In genomic region chr18:8639762-8640161, GRCh38 we compare ENCODE assay signal across 2 cellular contexts.
A peak's percentile ranks its signal among the peaks of the same experiment; 100 is the strongest.
TF ChIP-seq lines count a peak whose summit lies in the region.

No MANE protein-coding gene starts in this region.

TF ChIP-seq in HepG2, 621 proteins besides CTCF, POLR2A, EP300 and RAD21:
- TF ChIP-seq ZNF468 (CRISPR knock-in tag; IDR thresholded peaks at IDR 0.05) (no peak), RBM22 (optimal IDR thresholded peaks at IDR 0.05; ENCODE audit: low read length) (peak; percentile 24)

TF ChIP-seq in K562, 482 proteins besides CTCF, POLR2A, EP300 and RAD21:
- TF ChIP-seq FOXP1 (CRISPR knock-in tag; IDR thresholded peaks at IDR 0.05) (no peak), GABPA (tag; conservative IDR thresholded peaks at IDR 0.05; ENCODE audit: low read depth) (no peak), SUPT5H (IDR thresholded peaks at IDR 0.05) (peak; percentile 44; the same call in 1 of the 2 replicates), PPARD (CRISPR knock-in tag; IDR thresholded peaks at IDR 0.05) (no peak), CHD4 (IDR thresholded peaks at IDR 0.05; ENCODE audit: insufficient read depth, insufficient replicate concordance, low read depth, low read length, poor library complexity, severe bottlenecking) (no peak)
